Comparison of ENCODE assay signal across 1 cellular context in the genomic region with DNA sequence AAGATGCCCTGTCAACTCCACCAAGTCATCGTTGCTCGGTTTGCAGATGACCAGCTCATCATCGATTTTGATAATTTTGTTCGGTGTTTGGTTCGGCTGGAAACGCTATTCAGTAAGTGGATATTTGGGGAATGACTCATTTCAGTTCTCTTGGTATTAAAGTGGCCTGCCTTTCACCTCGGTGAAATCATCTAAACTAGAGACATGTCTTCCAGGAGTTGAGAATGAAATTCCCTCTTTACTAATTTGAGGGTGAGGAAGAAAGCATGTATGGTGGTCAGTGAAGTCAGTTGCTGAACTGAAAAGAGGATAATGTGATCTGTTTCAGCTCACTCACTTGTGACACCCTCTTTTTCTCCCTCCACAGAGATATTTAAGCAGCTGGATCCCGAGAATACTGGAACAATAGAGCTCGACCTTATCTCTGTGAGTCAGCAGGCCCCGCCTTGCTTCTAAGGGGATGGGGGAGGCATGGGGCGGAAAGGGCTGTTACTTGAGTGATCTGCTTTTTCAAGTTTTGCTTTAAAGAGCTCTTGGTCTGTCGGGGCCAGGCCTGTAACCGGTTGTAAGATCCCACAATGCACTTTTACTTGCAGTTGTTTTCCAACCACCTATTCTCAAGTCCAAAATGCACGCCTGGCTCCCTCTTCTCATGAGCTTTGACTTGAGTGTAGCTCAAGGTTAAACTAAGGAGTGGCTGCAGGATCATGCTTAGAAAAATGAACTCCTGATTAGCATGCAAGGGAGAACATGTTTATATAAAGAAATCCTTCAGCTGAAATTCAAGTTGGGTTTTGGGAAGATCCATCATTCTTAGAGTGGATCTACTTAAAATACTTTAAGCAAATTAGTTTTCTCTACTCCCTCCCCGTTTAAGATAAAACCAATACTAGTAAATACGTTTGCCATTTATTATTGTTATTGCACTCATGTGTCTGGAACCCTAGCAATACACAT.
TF ChIP-seq lines count a peak whose summit lies in the region.

No MANE protein-coding gene starts in this region.

TF ChIP-seq in K562, 482 proteins besides CTCF, POLR2A, EP300 and RAD21 (continued from another document and continues in another):
- TF ChIP-seq, protein P1, sequence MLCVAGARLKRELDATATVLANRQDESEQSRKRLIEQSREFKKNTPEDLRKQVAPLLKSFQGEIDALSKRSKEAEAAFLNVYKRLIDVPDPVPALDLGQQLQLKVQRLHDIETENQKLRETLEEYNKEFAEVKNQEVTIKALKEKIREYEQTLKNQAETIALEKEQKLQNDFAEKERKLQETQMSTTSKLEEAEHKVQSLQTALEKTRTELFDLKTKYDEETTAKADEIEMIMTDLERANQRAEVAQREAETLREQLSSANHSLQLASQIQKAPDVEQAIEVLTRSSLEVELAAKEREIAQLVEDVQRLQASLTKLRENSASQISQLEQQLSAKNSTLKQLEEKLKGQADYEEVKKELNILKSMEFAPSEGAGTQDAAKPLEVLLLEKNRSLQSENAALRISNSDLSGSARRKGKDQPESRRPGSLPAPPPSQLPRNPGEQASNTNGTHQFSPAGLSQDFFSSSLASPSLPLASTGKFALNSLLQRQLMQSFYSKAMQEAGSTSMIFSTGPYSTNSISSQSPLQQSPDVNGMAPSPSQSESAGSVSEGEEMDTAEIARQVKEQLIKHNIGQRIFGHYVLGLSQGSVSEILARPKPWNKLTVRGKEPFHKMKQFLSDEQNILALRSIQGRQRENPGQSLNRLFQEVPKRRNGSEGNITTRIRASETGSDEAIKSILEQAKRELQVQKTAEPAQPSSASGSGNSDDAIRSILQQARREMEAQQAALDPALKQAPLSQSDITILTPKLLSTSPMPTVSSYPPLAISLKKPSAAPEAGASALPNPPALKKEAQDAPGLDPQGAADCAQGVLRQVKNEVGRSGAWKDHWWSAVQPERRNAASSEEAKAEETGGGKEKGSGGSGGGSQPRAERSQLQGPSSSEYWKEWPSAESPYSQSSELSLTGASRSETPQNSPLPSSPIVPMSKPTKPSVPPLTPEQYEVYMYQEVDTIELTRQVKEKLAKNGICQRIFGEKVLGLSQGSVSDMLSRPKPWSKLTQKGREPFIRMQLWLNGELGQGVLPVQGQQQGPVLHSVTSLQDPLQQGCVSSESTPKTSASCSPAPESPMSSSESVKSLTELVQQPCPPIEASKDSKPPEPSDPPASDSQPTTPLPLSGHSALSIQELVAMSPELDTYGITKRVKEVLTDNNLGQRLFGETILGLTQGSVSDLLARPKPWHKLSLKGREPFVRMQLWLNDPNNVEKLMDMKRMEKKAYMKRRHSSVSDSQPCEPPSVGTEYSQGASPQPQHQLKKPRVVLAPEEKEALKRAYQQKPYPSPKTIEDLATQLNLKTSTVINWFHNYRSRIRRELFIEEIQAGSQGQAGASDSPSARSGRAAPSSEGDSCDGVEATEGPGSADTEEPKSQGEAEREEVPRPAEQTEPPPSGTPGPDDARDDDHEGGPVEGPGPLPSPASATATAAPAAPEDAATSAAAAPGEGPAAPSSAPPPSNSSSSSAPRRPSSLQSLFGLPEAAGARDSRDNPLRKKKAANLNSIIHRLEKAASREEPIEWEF (CRISPR knock-in tag; IDR thresholded peaks at IDR 0.05): peak; percentile 83
- TF ChIP-seq MAZ (CRISPR knock-in tag; conservative IDR thresholded peaks at IDR 0.05 in 1 of 2, IDR thresholded peaks at IDR 0.05 in 1 of 2) (peak; percentile 70 to 89), ZFP1 (CRISPR knock-in tag; IDR thresholded peaks at IDR 0.05) (peak; percentile 22; the same call in 1 of the 2 replicates), YBX1 (IDR thresholded peaks at IDR 0.05) (no peak), ARNT (IDR thresholded peaks at IDR 0.05) (peak; percentile 33 to 87; a peak in 3 of 4 replicates), KAT8 (IDR thresholded peaks at IDR 0.05; ENCODE audit: low read depth) (no peak), TFAM (CRISPR knock-in tag; conservative IDR thresholded peaks at IDR 0.05) (no peak), NFIC (IDR thresholded peaks at IDR 0.05) (peak; percentile 65), ZNF584 (CRISPR knock-in tag; IDR thresholded peaks at IDR 0.05; ENCODE audit: low read depth) (peak; percentile 76), ETS1 (conservative IDR thresholded peaks at IDR 0.05; ENCODE audit: control insufficient read depth, low read depth, low read length) (peak; percentile 58; the same call in 1 of the 2 replicates), FOXM1 (IDR thresholded peaks at IDR 0.05; ENCODE audit: low read depth) (peak; percentile 63), FOXM1 (CRISPR knock-in tag; IDR thresholded peaks at IDR 0.05; ENCODE audit: low read depth) (no peak), RBM14 (IDR thresholded peaks at IDR 0.05; ENCODE audit: borderline replicate concordance, insufficient read depth, low read depth, low read length) (no peak), E2F3 (CRISPR knock-in tag; IDR thresholded peaks at IDR 0.05) (peak; percentile 30; the same call in 1 of the 2 replicates), XRCC4 (IDR thresholded peaks at IDR 0.05; ENCODE audit: extremely low read depth, insufficient read depth, insufficient read length) (no peak), TAL1 (IDR thresholded peaks at IDR 0.05) (peak; percentile 78), KAT7 (CRISPR knock-in tag; IDR thresholded peaks at IDR 0.05; ENCODE audit: borderline replicate concordance) (peak; percentile 15; the same call in 1 of the 2 replicates), CXXC5 (CRISPR knock-in tag; IDR thresholded peaks at IDR 0.05) (peak; percentile 83), ZNF146 (CRISPR knock-in tag; IDR thresholded peaks at IDR 0.05; ENCODE audit: unreplicated experiment) (no peak), HIVEP1 (CRISPR knock-in tag; IDR thresholded peaks at IDR 0.05) (no peak), CREB1 (IDR thresholded peaks at IDR 0.05) (peak; percentile 78), CREB1 (CRISPR knock-in tag; IDR thresholded peaks at IDR 0.05) (peak; percentile 36; the same call in 1 of the 2 replicates), BRD9 (IDR thresholded peaks at IDR 0.05; ENCODE audit: low read depth, partially characterized antibody) (peak; percentile 81), POLR2H (tag; IDR thresholded peaks at IDR 0.05; ENCODE audit: low read depth) (peak; percentile 85), ESRRA (IDR thresholded peaks at IDR 0.05; ENCODE audit: borderline replicate concordance, low read depth) (peak; percentile 66), ZNF134 (CRISPR knock-in tag; conservative IDR thresholded peaks at IDR 0.05) (peak; percentile 37; the same call in 1 of the 2 replicates), ZNF175 (CRISPR knock-in tag; IDR thresholded peaks at IDR 0.05; ENCODE audit: low read depth) (peak; percentile 88), DPF2 (IDR thresholded peaks at IDR 0.05) (peak; percentile 98), XRCC3 (IDR thresholded peaks at IDR 0.05) (0 out of 2 replicates have a peak, but pooled peaks have one; percentile 51), NFE2 (IDR thresholded peaks at IDR 0.05; ENCODE audit: low read depth) (peak; percentile 90), TCF3 (CRISPR knock-in tag; IDR thresholded peaks at IDR 0.05) (peak; percentile 86), RFX1 (IDR thresholded peaks at IDR 0.05) (0 out of 2 replicates have a peak, but pooled peaks have one; percentile 2), SMAD4 (CRISPR knock-in tag; conservative IDR thresholded peaks at IDR 0.05) (peak; percentile 68), POLR2G (IDR thresholded peaks at IDR 0.05; ENCODE audit: low read depth, low read length) (peak; percentile 50), FOXJ2 (tag; IDR thresholded peaks at IDR 0.05) (peak; percentile 44; the same call in 1 of the 2 replicates), MEIS2 (IDR thresholded peaks at IDR 0.05; ENCODE audit: partially characterized antibody) (peak; percentile 61), ZNF75A (CRISPR knock-in tag; IDR thresholded peaks at IDR 0.05) (peak; percentile 9; the same call in 1 of the 2 replicates), ZNF551 (CRISPR knock-in tag; IDR thresholded peaks at IDR 0.05) (0 out of 2 replicates have a peak, but pooled peaks have one; percentile 45), MYNN (IDR thresholded peaks at IDR 0.05) (peak; percentile 77; the same call in 1 of the 2 replicates), MYNN (CRISPR knock-in tag; IDR thresholded peaks at IDR 0.05) (no peak), DACH1 (IDR thresholded peaks at IDR 0.05; ENCODE audit: partially characterized antibody) (peak; percentile 85), BRCA1 (IDR thresholded peaks at IDR 0.05) (no peak), BRCA1 (CRISPR knock-in tag; IDR thresholded peaks at IDR 0.05) (no peak), ZNF830 (CRISPR knock-in tag; IDR thresholded peaks at IDR 0.05) (peak; percentile 80; the same call in 1 of the 2 replicates), TEAD1 (CRISPR knock-in tag; IDR thresholded peaks at IDR 0.05) (peak; percentile 8 to 88; a peak in 3 of 4 replicates), JUND (IDR thresholded peaks at IDR 0.05; ENCODE audit: borderline replicate concordance, low read depth, low read length) (peak; percentile 96), JUND (tag; IDR thresholded peaks at IDR 0.05; ENCODE audit: borderline replicate concordance, low read depth, low read length) (peak; percentile 93; the same call in 2 of the 3 replicates)
- TF ChIP-seq, protein P2, sequence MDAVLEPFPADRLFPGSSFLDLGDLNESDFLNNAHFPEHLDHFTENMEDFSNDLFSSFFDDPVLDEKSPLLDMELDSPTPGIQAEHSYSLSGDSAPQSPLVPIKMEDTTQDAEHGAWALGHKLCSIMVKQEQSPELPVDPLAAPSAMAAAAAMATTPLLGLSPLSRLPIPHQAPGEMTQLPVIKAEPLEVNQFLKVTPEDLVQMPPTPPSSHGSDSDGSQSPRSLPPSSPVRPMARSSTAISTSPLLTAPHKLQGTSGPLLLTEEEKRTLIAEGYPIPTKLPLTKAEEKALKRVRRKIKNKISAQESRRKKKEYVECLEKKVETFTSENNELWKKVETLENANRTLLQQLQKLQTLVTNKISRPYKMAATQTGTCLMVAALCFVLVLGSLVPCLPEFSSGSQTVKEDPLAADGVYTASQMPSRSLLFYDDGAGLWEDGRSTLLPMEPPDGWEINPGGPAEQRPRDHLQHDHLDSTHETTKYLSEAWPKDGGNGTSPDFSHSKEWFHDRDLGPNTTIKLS (IDR thresholded peaks at IDR 0.05; ENCODE audit: borderline replicate concordance, low read depth): peak; percentile 45; the same call in 1 of the 2 replicates
- TF ChIP-seq, protein P3, sequence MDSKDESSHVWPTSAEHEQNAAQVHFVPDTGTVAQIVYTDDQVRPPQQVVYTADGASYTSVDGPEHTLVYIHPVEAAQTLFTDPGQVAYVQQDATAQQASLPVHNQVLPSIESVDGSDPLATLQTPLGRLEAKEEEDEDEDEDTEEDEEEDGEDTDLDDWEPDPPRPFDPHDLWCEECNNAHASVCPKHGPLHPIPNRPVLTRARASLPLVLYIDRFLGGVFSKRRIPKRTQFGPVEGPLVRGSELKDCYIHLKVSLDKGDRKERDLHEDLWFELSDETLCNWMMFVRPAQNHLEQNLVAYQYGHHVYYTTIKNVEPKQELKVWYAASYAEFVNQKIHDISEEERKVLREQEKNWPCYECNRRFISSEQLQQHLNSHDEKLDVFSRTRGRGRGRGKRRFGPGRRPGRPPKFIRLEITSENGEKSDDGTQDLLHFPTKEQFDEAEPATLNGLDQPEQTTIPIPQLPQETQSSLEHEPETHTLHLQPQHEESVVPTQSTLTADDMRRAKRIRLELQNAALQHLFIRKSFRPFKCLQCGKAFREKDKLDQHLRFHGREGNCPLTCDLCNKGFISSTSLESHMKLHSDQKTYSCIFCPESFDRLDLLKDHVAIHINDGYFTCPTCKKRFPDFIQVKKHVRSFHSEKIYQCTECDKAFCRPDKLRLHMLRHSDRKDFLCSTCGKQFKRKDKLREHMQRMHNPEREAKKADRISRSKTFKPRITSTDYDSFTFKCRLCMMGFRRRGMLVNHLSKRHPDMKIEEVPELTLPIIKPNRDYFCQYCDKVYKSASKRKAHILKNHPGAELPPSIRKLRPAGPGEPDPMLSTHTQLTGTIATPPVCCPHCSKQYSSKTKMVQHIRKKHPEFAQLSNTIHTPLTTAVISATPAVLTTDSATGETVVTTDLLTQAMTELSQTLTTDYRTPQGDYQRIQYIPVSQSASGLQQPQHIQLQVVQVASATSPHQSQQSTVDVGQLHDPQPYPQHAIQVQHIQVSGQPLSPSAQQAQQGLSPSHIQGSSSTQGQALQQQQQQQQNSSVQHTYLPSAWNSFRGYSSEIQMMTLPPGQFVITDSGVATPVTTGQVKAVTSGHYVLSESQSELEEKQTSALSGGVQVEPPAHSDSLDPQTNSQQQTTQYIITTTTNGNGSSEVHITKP (IDR thresholded peaks at IDR 0.05; ENCODE audit: partially characterized antibody): peak; percentile 50
- TF ChIP-seq, protein P4, sequence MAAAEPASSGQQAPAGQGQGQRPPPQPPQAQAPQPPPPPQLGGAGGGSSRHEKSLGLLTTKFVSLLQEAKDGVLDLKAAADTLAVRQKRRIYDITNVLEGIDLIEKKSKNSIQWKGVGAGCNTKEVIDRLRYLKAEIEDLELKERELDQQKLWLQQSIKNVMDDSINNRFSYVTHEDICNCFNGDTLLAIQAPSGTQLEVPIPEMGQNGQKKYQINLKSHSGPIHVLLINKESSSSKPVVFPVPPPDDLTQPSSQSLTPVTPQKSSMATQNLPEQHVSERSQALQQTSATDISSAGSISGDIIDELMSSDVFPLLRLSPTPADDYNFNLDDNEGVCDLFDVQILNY (CRISPR knock-in tag; IDR thresholded peaks at IDR 0.05): no peak; the same call in 1 of the 2 replicates
- TF ChIP-seq, protein P5, sequence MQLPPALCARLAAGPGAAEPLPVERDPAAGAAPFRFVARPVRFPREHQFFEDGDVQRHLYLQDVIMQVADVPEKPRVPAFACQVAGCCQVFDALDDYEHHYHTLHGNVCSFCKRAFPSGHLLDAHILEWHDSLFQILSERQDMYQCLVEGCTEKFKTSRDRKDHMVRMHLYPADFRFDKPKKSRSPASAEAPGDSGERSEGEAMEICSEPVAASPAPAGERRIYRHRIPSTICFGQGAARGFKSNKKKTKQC (CRISPR knock-in tag; IDR thresholded peaks at IDR 0.05): no peak
- TF ChIP-seq, protein P6, sequence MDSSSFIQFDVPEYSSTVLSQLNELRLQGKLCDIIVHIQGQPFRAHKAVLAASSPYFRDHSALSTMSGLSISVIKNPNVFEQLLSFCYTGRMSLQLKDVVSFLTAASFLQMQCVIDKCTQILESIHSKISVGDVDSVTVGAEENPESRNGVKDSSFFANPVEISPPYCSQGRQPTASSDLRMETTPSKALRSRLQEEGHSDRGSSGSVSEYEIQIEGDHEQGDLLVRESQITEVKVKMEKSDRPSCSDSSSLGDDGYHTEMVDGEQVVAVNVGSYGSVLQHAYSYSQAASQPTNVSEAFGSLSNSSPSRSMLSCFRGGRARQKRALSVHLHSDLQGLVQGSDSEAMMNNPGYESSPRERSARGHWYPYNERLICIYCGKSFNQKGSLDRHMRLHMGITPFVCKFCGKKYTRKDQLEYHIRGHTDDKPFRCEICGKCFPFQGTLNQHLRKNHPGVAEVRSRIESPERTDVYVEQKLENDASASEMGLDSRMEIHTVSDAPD (CRISPR knock-in tag; IDR thresholded peaks at IDR 0.05): no peak
